ENCODE assay signal across 9 cellular contexts in the genomic region with DNA sequence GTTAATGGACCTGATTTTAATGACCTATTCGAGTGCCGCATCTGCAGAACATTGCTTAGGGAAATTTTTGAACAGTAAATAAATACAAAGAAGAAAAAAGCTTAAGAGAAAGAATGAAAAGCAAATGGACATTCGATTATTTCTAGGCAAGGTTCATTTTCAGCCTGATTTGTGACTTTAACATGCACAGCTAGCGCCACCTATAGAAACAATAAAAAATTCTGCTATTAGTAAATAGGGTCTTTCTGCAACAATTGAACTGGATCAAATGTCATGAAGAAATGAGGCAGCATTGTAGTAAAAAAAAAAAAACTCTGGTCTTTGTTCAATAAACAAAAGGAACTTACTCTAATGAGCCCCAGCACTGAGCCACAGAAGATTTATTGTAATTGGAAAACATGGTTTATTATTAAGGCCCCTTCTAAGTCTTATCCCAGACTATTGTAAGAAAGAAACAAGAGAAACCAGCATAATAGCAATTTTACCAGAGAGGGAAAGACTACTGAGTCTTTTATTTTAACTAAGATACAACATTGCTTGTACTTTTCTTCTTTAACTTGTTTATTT. TPM values are rescaled to one million over a fixed set of nuclear protein-coding genes. Genes with fewer than 3 reads are reported as not detected.
DNase-seq lines count a peak whose midpoint lies in the region; ATAC-seq, FAIRE-seq and TF ChIP-seq lines count a peak whose summit lies in the region.
"Had no signal": no experiment of that assay in that cellular context is flagged by ENCODE, and none has a peak within 500 bp of the region (broad histone marks: within the 10 kb centered on the region; RNA-seq: fewer than 3 reads in every experiment).

No MANE protein-coding gene starts in this region.

- H3T11ph ChIP-seq in H9 (ENCODE audit: low read length): no peak overlapping the region

- ATAC-seq in stimulated activated naive CD8-positive, alpha-beta T cell treated with anti-CD3 and anti-CD28 coated beads, Interleukin-15, Interleukin-2, amounts not matched to agents 100 U/mL and 50 U/mL, for 24 hours: no peak

- H2BK120ac ChIP-seq in H9 (ENCODE audit: low read depth, low read length, poor library complexity, severe bottlenecking): no peak overlapping the region

- H3K4me3 Mint-ChIP-seq in H9 (no peak overlapping the region), immature natural killer cell (no peak overlapping the region)

- no peak overlapping the region for H2BK12ac ChIP-seq in H9 (ENCODE audit: insufficient read length, low read depth, low read length)

- no peak overlapping the region for H2BK15ac ChIP-seq in H9 (ENCODE audit: low read depth, low read length)

- H3K9me3 ChIP-seq in H9 (ENCODE audit: control insufficient read depth, low read depth, low read length): no peaks in the 10 kb centered on the region

- H3K23ac ChIP-seq in H9 (ENCODE audit: insufficient read length, low read depth, low read length): no peak overlapping the region

- DNase-seq in Ammon's horn (ENCODE audit: low spot score): peak; percentile 22
- no peak for DNase-seq in H9
- DNase-seq in SK-N-DZ (ENCODE audit: low spot score): peak; percentile 35
- no peak for DNase-seq in stimulated activated naive CD8-positive, alpha-beta T cell treated with anti-CD3 and anti-CD28 coated beads, Interleukin-15, Interleukin-2, amounts not matched to agents 100 U/mL and 50 U/mL, for 24 hours
- no peak for DNase-seq in GOT3 (lab: John Stamatoyannopoulos, UW)
- no peak for DNase-seq in GM19239 (ENCODE audit: insufficient read length, low spot score)
- no peak for DNase-seq in immature natural killer cell

- no peak overlapping the region for H3K4me2 ChIP-seq in H9 (ENCODE audit: insufficient read depth, insufficient read length, low read length)

- H3K27me3 Mint-ChIP-seq in H9 (ENCODE audit: low read depth) (peaks cover under 1% of the 10 kb centered on the region), immature natural killer cell (ENCODE audit: low read depth in 3 of 3) (peaks cover 3 to 9% (median 6%) of the 10 kb centered on the region in 3 donors)

- H3K4me1 ChIP-seq in H9 (ENCODE audit: insufficient read depth, low read length): no peaks in the 10 kb centered on the region

- no peak overlapping the region for H4K8ac ChIP-seq in H9 (replicated peaks; ENCODE audit: insufficient read length, low read depth, low read length)

- FAIRE-seq in islet of Langerhans (lab: Jason Lieb, UNC) (peak; percentile 70), GM19239 (lab: Jason Lieb, UNC) (no peak)

- H3K79me1 ChIP-seq in H9 (ENCODE audit: insufficient read depth, low read depth, low read length, poor library complexity, severe bottlenecking): no peaks in the 10 kb centered on the region

- H2AK5ac ChIP-seq in H9 (ENCODE audit: insufficient read length, low read length): no peak overlapping the region

- no peak overlapping the region for H3K14ac ChIP-seq in H9 (ENCODE audit: insufficient read depth, low read length)

- no CpG with 5 or more reads among the region's 4 CpGs for WGBS in H9 (ENCODE audit: extremely low coverage, insufficient read length, low lambda C conversion rate)

- no peak overlapping the region for H4K5ac ChIP-seq in H9 (ENCODE audit: insufficient read length, low read depth, low read length)

- no peaks in the 10 kb centered on the region for H3K27me3 ChIP-seq in H9 (ENCODE audit: insufficient read depth, low read length)

- H3K18ac ChIP-seq in H9 (ENCODE audit: insufficient read length, low read depth, low read length): no peak overlapping the region

- H3K27ac Mint-ChIP-seq in H9: no peak overlapping the region
- H3K27ac Mint-ChIP-seq in immature natural killer cell: no peak overlapping the region

- peak; percentile 67 for TF ChIP-seq CTCF in H9 (conservative IDR thresholded peaks at IDR 0.05)

- H2AFZ ChIP-seq in H9 (ENCODE audit: low read length): no peak overlapping the region

- H3K4ac ChIP-seq in H9 (ENCODE audit: low read depth, low read length): no peak overlapping the region

- H3K23me2 ChIP-seq in H9 (ENCODE audit: insufficient read length, low read depth, low read length, poor library complexity, severe bottlenecking): no peaks in the 10 kb centered on the region

- no peaks in the 10 kb centered on the region for H3K36me3 Mint-ChIP-seq in H9 (ENCODE audit: insufficient read depth in 1 of 3, low read depth in 3 of 3)
- no peaks in the 10 kb centered on the region for H3K36me3 Mint-ChIP-seq in immature natural killer cell

- no peak overlapping the region for H2BK20ac ChIP-seq in H9 (ENCODE audit: low read depth, low read length, poor library complexity, severe bottlenecking)

- no peak overlapping the region for H3K56ac ChIP-seq in H9 (ENCODE audit: insufficient read length, low read depth, low read length)

- no peaks in the 10 kb centered on the region for H3K79me2 ChIP-seq in H9 (ENCODE audit: insufficient read depth, low read length)

- H3K9me3 Mint-ChIP-seq in H9 (no peaks in the 10 kb centered on the region), immature natural killer cell (no peaks in the 10 kb centered on the region)

- H3K4me1 Mint-ChIP-seq in H9 (no peaks in the 10 kb centered on the region), immature natural killer cell (no peaks in the 10 kb centered on the region)

- no peak overlapping the region for H3K9ac ChIP-seq in H9 (ENCODE audit: extremely low read depth, insufficient read length, low read length)

- H4K91ac ChIP-seq in H9 (ENCODE audit: insufficient read length, low read depth, low read length): no peak overlapping the region

- no peaks in the 10 kb centered on the region for H4K20me1 ChIP-seq in H9 (ENCODE audit: control insufficient read depth, insufficient read depth, insufficient read length)

- H2BK5ac ChIP-seq in H9 (ENCODE audit: insufficient read length, low read length): no peak overlapping the region

- H3K27ac ChIP-seq in H9 (ENCODE audit: insufficient read length, low read depth, low read length): no peak overlapping the region
- H3K27ac ChIP-seq: coronary artery had no signal

RNA-seq across cellular contexts. Expression of a gene that starts 41.4 kb away (rescaled TPM):
- total RNA-seq in H9 (2021): 95.2 and 95.6 TPM in 2 replicates
- polyA plus RNA-seq in SK-N-DZ (2014; cell fraction: cytosol; rRNA removed): 222 and 226 TPM in 2 replicates
- 106 and 117 TPM in 2 replicates for polyA plus RNA-seq in SK-N-DZ (2014; cell fraction: nucleus; rRNA removed)
- 100 to 1,000 TPM; 299 to 699 (median 342) TPM for polyA plus RNA-seq in immature natural killer cell

Comparison
In these comparisons a context has a peak if more than half of its experiments do, and no peak if none do; other contexts are left out.
1. DNase-seq: peak in Ammon's horn (single experiment) and SK-N-DZ (single experiment); none in H9 (single experiment), stimulated activated naive CD8-positive, alpha-beta T cell treated with anti-CD3 and anti-CD28 coated beads, Interleukin-15, Interleukin-2, amounts not matched to agents 100 U/mL and 50 U/mL, for 24 hours (single experiment), GOT3 (single experiment), GM19239 (single experiment) and immature natural killer cell (0 of 3).